Comparison of ENCODE assay signal across 9 cellular contexts in the genomic region with DNA sequence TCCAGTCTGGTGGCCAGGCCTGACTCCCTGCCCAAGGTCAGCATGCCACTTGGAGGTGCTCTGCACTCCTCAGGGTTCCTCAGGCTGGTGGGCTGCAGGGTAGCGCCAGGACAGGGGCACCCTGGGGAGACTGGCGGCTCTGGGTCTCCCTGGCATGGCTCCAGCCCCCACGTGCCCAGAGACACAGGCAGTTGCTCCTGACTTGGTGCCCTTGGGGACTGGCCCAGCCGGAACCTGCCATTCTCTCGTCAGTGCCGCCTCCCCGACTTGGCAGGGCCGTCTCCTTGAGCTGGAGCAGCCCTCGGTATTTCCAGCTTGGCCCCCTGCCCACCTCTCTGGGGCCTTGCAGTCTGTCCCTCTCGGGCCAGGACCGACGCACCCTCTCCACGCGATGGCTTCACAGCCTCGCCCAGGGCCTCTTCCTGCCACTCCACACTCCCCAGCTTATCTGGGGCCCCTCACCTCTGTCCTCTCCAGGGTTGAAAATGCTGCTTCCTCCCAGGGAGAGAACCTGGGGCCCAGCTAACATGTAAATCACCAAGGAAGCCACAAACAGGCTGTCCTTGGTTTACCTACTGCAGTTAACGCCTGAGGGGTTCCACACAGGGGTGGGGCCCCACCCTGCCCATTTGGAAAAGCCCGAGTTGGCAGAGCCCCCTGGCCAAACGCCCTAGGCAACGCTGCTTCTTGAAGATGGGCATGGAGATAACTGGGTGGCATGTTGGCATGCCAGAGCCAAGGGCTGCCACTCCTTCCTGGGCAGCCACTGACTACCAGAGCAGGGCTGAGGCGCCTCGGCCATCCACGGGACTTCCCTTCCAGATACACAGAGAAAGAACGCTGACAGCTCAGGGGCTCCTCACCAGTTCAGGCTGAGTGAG.
DNase-seq lines count a peak whose midpoint lies in the region; ATAC-seq, FAIRE-seq and TF ChIP-seq lines count a peak whose summit lies in the region.
"Had no signal": no experiment of that assay in that cellular context is flagged by ENCODE, and none has a peak within 500 bp of the region (broad histone marks: within the 10 kb centered on the region; RNA-seq: fewer than 3 reads in every experiment).

No MANE protein-coding gene starts in this region.

- DNase-seq in GM12878 (ENCODE audit: low read depth, low spot score) = no peak
- DNase-seq in lower leg skin (ENCODE audit: low spot score in 2 of 2) = peak; percentile 41 to 96
- peak; percentile 89 to 90 for DNase-seq in suprapubic skin (ENCODE audit: low spot score in 2 of 2)
- no peak for DNase-seq in endothelial cell (ENCODE audit: low spot score)
- DNase-seq in HuH-7 (ENCODE audit: low spot score) = no peak
- DNase-seq in CD8-positive, alpha-beta T cell = no peak

- no peaks in the 10 kb centered on the region for H4K20me1 ChIP-seq in GM12878 (ENCODE audit: control insufficient read depth, insufficient read depth)

- H3K36me3 ChIP-seq in KOPT-K1 (ENCODE audit: insufficient read depth, low read length) = peaks cover 7% of the 10 kb centered on the region; the same call in 1 of the 2 replicates
- H3K36me3 ChIP-seq in GM12878 (ENCODE audit: control insufficient read depth in 2 of 2, insufficient read depth in 2 of 2, low read length in 1 of 2) = no peaks in the 10 kb centered on the region
- H3K36me3 ChIP-seq in suprapubic skin = no peaks in the 10 kb centered on the region
- no peaks in the 10 kb centered on the region for H3K36me3 ChIP-seq in CD8-positive, alpha-beta T cell (ENCODE audit: insufficient read depth, low read length)

- no peaks in the 10 kb centered on the region for H3K9me3 Mint-ChIP-seq in endothelial cell (ENCODE audit: unreplicated experiment)
- no peaks in the 10 kb centered on the region for H3K9me3 Mint-ChIP-seq in CD8-positive, alpha-beta T cell

- peaks cover 4% of the 10 kb centered on the region for H3K27me3 Mint-ChIP-seq in endothelial cell (ENCODE audit: unreplicated experiment)
- peaks cover 34% of the 10 kb centered on the region for H3K27me3 Mint-ChIP-seq in CD8-positive, alpha-beta T cell (ENCODE audit: low read depth)

- no peaks in the 10 kb centered on the region for H3K9me3 ChIP-seq in KOPT-K1 (ENCODE audit: insufficient read depth, low read length, poor library complexity, severe bottlenecking)
- no peaks in the 10 kb centered on the region for H3K9me3 ChIP-seq in GM12878 (replicated peaks; ENCODE audit: control insufficient read depth, insufficient read depth, low read length)
- no peaks in the 10 kb centered on the region for H3K9me3 ChIP-seq in suprapubic skin
- no peaks in the 10 kb centered on the region for H3K9me3 ChIP-seq in CD8-positive, alpha-beta T cell (ENCODE audit: low read length)

- H3K4me3 Mint-ChIP-seq in endothelial cell (ENCODE audit: unreplicated experiment) = no peak overlapping the region
- H3K4me3 Mint-ChIP-seq in CD8-positive, alpha-beta T cell = no peak overlapping the region

- no peak for ATAC-seq in GM12878
- ATAC-seq in GM19328 (IDR thresholded peaks at IDR 0.05; ENCODE audit: unreplicated experiment) = no peak
- no peak for ATAC-seq in CD8-positive, alpha-beta T cell

- RAD21 ChIA-PET in GM12878 (lab: Charles Lee; ENCODE audit: unreplicated experiment) = no interaction called here

- intact Hi-C loops in GM12878 (cut with micrococcal nuclease; ENCODE audit: unreplicated experiment) = no loop called here
- intact Hi-C loops in lower leg skin (cut with DNase I; ENCODE audit: low total_unique reads) = no loop called here
- intact Hi-C loops in CD8-positive, alpha-beta T cell (cut with DNase I, micrococcal nuclease) = no loop called here

- WGBS in GM12878 (ENCODE audit: insufficient coverage, insufficient replicate concordance, low lambda C conversion rate, missing lambda C conversion rate) = 24% methylated on average over 23 of the region's 23 CpGs
- WGBS in lower leg skin, 2 donors = 11 to 18% methylated on average over 16 of the region's 23 CpGs
- WGBS in suprapubic skin = 29% methylated on average over 13 of the region's 23 CpGs

- no peak for TF ChIP-seq RAD21 in GM12878 (IDR thresholded peaks at IDR 0.05; ENCODE audit: insufficient read depth, low read depth, low read length)

- no peak for TF ChIP-seq CTCF in GM12878 (IDR thresholded peaks at IDR 0.05 in 2 of 3, conservative IDR thresholded peaks at IDR 0.05 in 1 of 3; ENCODE audit: control insufficient read depth in 2 of 3, extremely low read depth in 1 of 3, insufficient read depth in 1 of 3, low read depth in 3 of 3, low read length in 3 of 3)
- no peak for TF ChIP-seq CTCF in lower leg skin (IDR thresholded peaks at IDR 0.05)
- no peak for TF ChIP-seq CTCF in suprapubic skin (IDR thresholded peaks at IDR 0.05)
- no peak for TF ChIP-seq CTCF in endothelial cell (IDR thresholded peaks at IDR 0.05; ENCODE audit: unreplicated experiment)
- TF ChIP-seq CTCF in CD8-positive, alpha-beta T cell (IDR thresholded peaks at IDR 0.05) = no peak

- H3K36me3 Mint-ChIP-seq in endothelial cell (ENCODE audit: low read depth, unreplicated experiment) = peaks cover 4% of the 10 kb centered on the region
- H3K36me3 Mint-ChIP-seq in CD8-positive, alpha-beta T cell = no peaks in the 10 kb centered on the region

- H3K27me3 ChIP-seq in GM12878 (replicated peaks in 1 of 2; ENCODE audit: control insufficient read depth in 2 of 2, insufficient read depth in 2 of 2, low read length in 1 of 2) = peaks cover 0 to 3% of the 10 kb centered on the region in 2 experiments; a peak in 1 of 4 replicates
- no peaks in the 10 kb centered on the region for H3K27me3 ChIP-seq in suprapubic skin
- no peaks in the 10 kb centered on the region for H3K27me3 ChIP-seq in CD8-positive, alpha-beta T cell (ENCODE audit: insufficient read depth, low read length)

- H3K79me2 ChIP-seq in GM12878 (ENCODE audit: control insufficient read depth, insufficient read depth, low read length) = no peaks in the 10 kb centered on the region

- BruUV-seq in GM12878 (replicated peaks; lab: Mats Ljungman, UMichigan) = no TSS peak

- no peak overlapping the region for H2AFZ ChIP-seq in GM12878 (ENCODE audit: control insufficient read depth, low read depth, low read length)

- TF ChIP-seq POLR2A in GM12878 (IDR thresholded peaks at IDR 0.05; ENCODE audit: low read depth, low read length) (no peak), lower leg skin (IDR thresholded peaks at IDR 0.05) (no peak), suprapubic skin (IDR thresholded peaks at IDR 0.05) (no peak)

- in situ Hi-C loops in GM12878 (cut with MboI) = loop anchor here (25.0 kb wide), 1 partner anchor 151 kb away; no protein-coding TSS in a partner anchor

- TF ChIP-seq EP300 in GM12878 (IDR thresholded peaks at IDR 0.05; ENCODE audit: borderline replicate concordance in 1 of 2, control insufficient read depth in 1 of 2, low read depth in 2 of 2, low read length in 2 of 2) (no peak), suprapubic skin (IDR thresholded peaks at IDR 0.05) (no peak)

- H3K27ac ChIP-seq in KOPT-K1 (ENCODE audit: low read depth, low read length, poor library complexity, severe bottlenecking) (peak overlapping the region; percentile 85), GM12878 (ENCODE audit: control insufficient read depth, insufficient read depth) (no peak overlapping the region), suprapubic skin (peak overlapping the region; percentile 69)
- no peak overlapping the region for H3K27ac ChIP-seq in CD8-positive, alpha-beta T cell (ENCODE audit: low read depth, low read length)

- no peak overlapping the region for H3K4me2 ChIP-seq in GM12878 (ENCODE audit: control insufficient read depth, insufficient read depth)

- CTCF ChIA-PET in GM12878 (lab: Yijun Ruan, JAX) = no interaction called here
- CTCF ChIA-PET in CD8-positive, alpha-beta T cell (lab: Charles Lee) = no interaction called here

- no peak overlapping the region for H3K9ac ChIP-seq in GM12878 (ENCODE audit: control insufficient read depth, insufficient read depth, low read length)

- H3K27ac Mint-ChIP-seq in endothelial cell (ENCODE audit: unreplicated experiment) = no peak overlapping the region
- no peak overlapping the region for H3K27ac Mint-ChIP-seq in CD8-positive, alpha-beta T cell

- H3K4me3 ChIP-seq in GM12878 = no peak overlapping the region
- no peak overlapping the region for H3K4me3 ChIP-seq in lower leg skin (ENCODE audit: low read depth, poor library complexity, severe bottlenecking)
- no peak overlapping the region for H3K4me3 ChIP-seq in suprapubic skin
- H3K4me3 ChIP-seq in CD8-positive, alpha-beta T cell (ENCODE audit: low read depth, low read length) = no peak overlapping the region

- SMC1A ChIA-PET in GM12878 (lab: Charles Lee; ENCODE audit: uncharacterized antibody, unreplicated experiment) = interaction anchor here (0.9 kb wide), 1 partner anchor 46 kb away, joined by 3 read pairs; no protein-coding TSS in a partner anchor

- FAIRE-seq in GM12878 (lab: Jason Lieb, UNC) = no peak
- FAIRE-seq: astrocyte had no signal

- H3K4me1 Mint-ChIP-seq in endothelial cell (ENCODE audit: unreplicated experiment) = peaks cover 72% of the 10 kb centered on the region
- H3K4me1 Mint-ChIP-seq in CD8-positive, alpha-beta T cell (ENCODE audit: low read depth) = no peaks in the 10 kb centered on the region

- POLR2A ChIA-PET in GM12878 (lab: Charles Lee) = no interaction called here
- POLR2A ChIA-PET in CD8-positive, alpha-beta T cell (lab: Charles Lee) = no interaction called here

- H3K4me1 ChIP-seq in GM12878 (ENCODE audit: control insufficient read depth, insufficient read depth, low read length) = peaks cover 9% of the 10 kb centered on the region
- H3K4me1 ChIP-seq in suprapubic skin = peaks cover 58% of the 10 kb centered on the region
- H3K4me1 ChIP-seq in CD8-positive, alpha-beta T cell (ENCODE audit: insufficient read depth, low read length) = no peaks in the 10 kb centered on the region

TF ChIP-seq in GM12878, 131 proteins besides CTCF, POLR2A, EP300 and RAD21:
- TF ChIP-seq SREBF2 (IDR thresholded peaks at IDR 0.05; ENCODE audit: low read length) (no peak), EZH2 (IDR thresholded peaks at IDR 0.05; ENCODE audit: borderline replicate concordance, control insufficient read depth, low read depth, low read length) (no peak)
- TF ChIP-seq, protein P1, sequence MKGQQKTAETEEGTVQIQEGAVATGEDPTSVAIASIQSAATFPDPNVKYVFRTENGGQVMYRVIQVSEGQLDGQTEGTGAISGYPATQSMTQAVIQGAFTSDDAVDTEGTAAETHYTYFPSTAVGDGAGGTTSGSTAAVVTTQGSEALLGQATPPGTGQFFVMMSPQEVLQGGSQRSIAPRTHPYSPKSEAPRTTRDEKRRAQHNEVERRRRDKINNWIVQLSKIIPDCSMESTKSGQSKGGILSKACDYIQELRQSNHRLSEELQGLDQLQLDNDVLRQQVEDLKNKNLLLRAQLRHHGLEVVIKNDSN (IDR thresholded peaks at IDR 0.05; ENCODE audit: borderline replicate concordance, extremely low read length, insufficient read depth, low read depth, low read length) = peak; percentile 24

Comparison
In these comparisons a context has a peak if more than half of its experiments do, and no peak if none do; other contexts are left out.
1. H3K27ac ChIP-seq: peak in KOPT-K1 (single experiment) and suprapubic skin (single experiment); none in GM12878 (single experiment) and CD8-positive, alpha-beta T cell (single experiment).
2. DNase-seq: peak in lower leg skin (2 of 2) and suprapubic skin (2 of 2); none in GM12878 (single experiment), endothelial cell (single experiment), HuH-7 (single experiment) and CD8-positive, alpha-beta T cell (0 of 7).